22 cellular contexts compared by ENCODE assay signal in genomic region chr2:199424160-199424559, GRCh38. TPM values are rescaled to one million over a fixed set of nuclear protein-coding genes. Genes with fewer than 3 reads are reported as not detected.
DNase-seq lines count a peak whose midpoint lies in the region; ATAC-seq and TF ChIP-seq lines count a peak whose summit lies in the region.
"Had no signal": no experiment of that assay in that cellular context is flagged by ENCODE, and none has a peak within 500 bp of the region (broad histone marks: within the 10 kb centered on the region; RNA-seq: fewer than 3 reads in every experiment).

No MANE protein-coding gene starts in this region.

- no peak for ATAC-seq in GM21515 (IDR thresholded peaks at IDR 0.05; ENCODE audit: unreplicated experiment)
- ATAC-seq: CD8-positive, alpha-beta T cell; GM12878; HCT116; K562 had no signal

- H3K4me3 ChIP-seq in HUES6 (ENCODE audit: low read depth, low read length) = peak overlapping the region; percentile 24; the same call in 1 of the 2 replicates
- H3K4me3 ChIP-seq in endodermal cell (ENCODE audit: low read length) = no peak overlapping the region
- H3K4me3 ChIP-seq in neuronal stem cell (ENCODE audit: low read length in 2 of 2) = no peak overlapping the region
- H3K4me3 ChIP-seq: BLaER1 treated with 17β-estradiol and CSF1 and Interleukin-3, amounts not matched to agents 10 nM and 100 nM; GM12878; GM23248; K562 had no signal

- no peaks in the 10 kb centered on the region for H3K27me3 ChIP-seq in HUES6 (ENCODE audit: control insufficient read depth, insufficient read depth, low read length)
- peaks cover 2% of the 10 kb centered on the region for H3K27me3 ChIP-seq in endodermal cell (ENCODE audit: control insufficient read depth, insufficient read depth, low read length, poor library complexity, severe bottlenecking)
- H3K27me3 ChIP-seq in neuronal stem cell (ENCODE audit: control insufficient read depth in 3 of 3, insufficient read depth in 3 of 3, low read depth in 1 of 3, low read length in 3 of 3) = no peaks in the 10 kb centered on the region
- H3K27me3 ChIP-seq: BLaER1 treated with 17β-estradiol and CSF1 and Interleukin-3, amounts not matched to agents 10 nM and 100 nM had no signal

- WGBS in endodermal cell (ENCODE audit: insufficient coverage in 1 of 2, insufficient read length in 1 of 2), 2 experiments = 34 to 55% methylated on average over 1 to 4 of the region's 4 CpGs
- no CpG with 5 or more reads among the region's 4 CpGs for WGBS in neuronal stem cell (ENCODE audit: extremely low coverage in 2 of 2, insufficient read length in 2 of 2, insufficient replicate concordance in 1 of 2), 2 donors

- H4K8ac ChIP-seq in neuronal stem cell (ENCODE audit: low read depth, low read length) = no peak overlapping the region

- no peak overlapping the region for H3K27ac Mint-ChIP-seq in endodermal cell
- H3K27ac Mint-ChIP-seq: CD8-positive, alpha-beta T cell; HFFc6 had no signal

- H3K9me3 Mint-ChIP-seq in endodermal cell = no peaks in the 10 kb centered on the region
- H3K9me3 Mint-ChIP-seq: CD8-positive, alpha-beta T cell; HFFc6 had no signal

- TF ChIP-seq CTCF in endodermal cell (conservative IDR thresholded peaks at IDR 0.05) = no peak

- no peak overlapping the region for H2BK5ac ChIP-seq in neuronal stem cell (ENCODE audit: low read length)

- H3K36me3 ChIP-seq in HUES6 (ENCODE audit: control insufficient read depth, insufficient read depth, low read length) (peaks cover 4% of the 10 kb centered on the region; the same call in 1 of the 2 replicates), endodermal cell (ENCODE audit: control insufficient read depth, insufficient read depth, low read length) (no peaks in the 10 kb centered on the region), neuronal stem cell (replicated peaks in 1 of 2; ENCODE audit: control insufficient read depth in 2 of 2, insufficient read depth in 2 of 2, low read length in 2 of 2) (peaks cover 0 to 12% of the 10 kb centered on the region in 2 donors)
- H3K36me3 ChIP-seq: BLaER1 treated with 17β-estradiol and CSF1 and Interleukin-3, amounts not matched to agents 10 nM and 100 nM had no signal

- peaks cover 11% of the 10 kb centered on the region for H3K4me1 ChIP-seq in HUES6 (ENCODE audit: control insufficient read depth, insufficient read depth, low read length)
- H3K4me1 ChIP-seq in endodermal cell (ENCODE audit: control insufficient read depth, insufficient read depth, low read length) = no peaks in the 10 kb centered on the region
- peaks cover 2 to 4% of the 10 kb centered on the region in 2 donors for H3K4me1 ChIP-seq in neuronal stem cell (ENCODE audit: control insufficient read depth in 2 of 2, insufficient read depth in 1 of 2, low read depth in 1 of 2, low read length in 2 of 2)
- H3K4me1 ChIP-seq: BLaER1 treated with 17β-estradiol and CSF1 and Interleukin-3, amounts not matched to agents 10 nM and 100 nM had no signal

- no peak overlapping the region for H2BK120ac ChIP-seq in neuronal stem cell (ENCODE audit: low read depth, low read length)

- no peak overlapping the region for H3K18ac ChIP-seq in neuronal stem cell (ENCODE audit: low read length)

- H2BK12ac ChIP-seq in neuronal stem cell (ENCODE audit: low read length) = no peak overlapping the region

- H3K4me3 Mint-ChIP-seq in endodermal cell = no peak overlapping the region
- H3K4me3 Mint-ChIP-seq: CD8-positive, alpha-beta T cell; HFFc6 had no signal

- H3K4me1 Mint-ChIP-seq in endodermal cell = peaks cover 11% of the 10 kb centered on the region

- DNase-seq in DMS53 (lab: John Stamatoyannopoulos, UW) (peak; percentile 9), DMS53 treated with DMSO at 0.1 percent for 48 hours (lab: John Stamatoyannopoulos, UW; ENCODE audit: unreplicated experiment) (no peak), endodermal cell (peak; percentile 51), neuronal stem cell (ENCODE audit: low spot score) (no peak), COLO668 (lab: John Stamatoyannopoulos, UW; ENCODE audit: unreplicated experiment) (no peak), dermis blood vessel endothelial cell (no peak)
- DNase-seq: CD8-positive, alpha-beta T cell; COR-L47; DMS 273 treated with DMSO at 0.1 percent for 48 hours; DMS79; GF-D8; GM23248; HFFc6; IMR-90 had no signal

- no peak overlapping the region for H4K91ac ChIP-seq in neuronal stem cell (ENCODE audit: low read depth, low read length, poor library complexity)

- no peaks in the 10 kb centered on the region for H3K79me1 ChIP-seq in neuronal stem cell (ENCODE audit: low read depth, low read length)

- H2AFZ ChIP-seq in neuronal stem cell (ENCODE audit: low read length) = peak overlapping the region; percentile 6
- H2AFZ ChIP-seq: GM23248 had no signal

- H3K36me3 Mint-ChIP-seq in endodermal cell (ENCODE audit: low read depth) = no peaks in the 10 kb centered on the region
- H3K36me3 Mint-ChIP-seq: CD8-positive, alpha-beta T cell had no signal

- no peak overlapping the region for H2BK15ac ChIP-seq in neuronal stem cell (ENCODE audit: low read length)

- no peak overlapping the region for H3K27ac ChIP-seq in HUES6 (ENCODE audit: low read depth, low read length)
- H3K27ac ChIP-seq in endodermal cell (ENCODE audit: low read depth, low read length) = no peak overlapping the region
- H3K27ac ChIP-seq in neuronal stem cell (replicated peaks; ENCODE audit: low read length) = no peak overlapping the region
- H3K27ac ChIP-seq: 22Rv1; BLaER1 treated with 17β-estradiol and CSF1 and Interleukin-3, amounts not matched to agents 10 nM and 100 nM; GM23248; HL-60 had no signal

- H3K27me3 Mint-ChIP-seq in endodermal cell (ENCODE audit: insufficient read depth) = peaks cover 18% of the 10 kb centered on the region

- no peak overlapping the region for H3K4ac ChIP-seq in neuronal stem cell (ENCODE audit: low read length)

- no peak overlapping the region for H3K23ac ChIP-seq in neuronal stem cell (ENCODE audit: low read depth, low read length, poor library complexity)

- H3K9ac ChIP-seq in HUES6 (ENCODE audit: low read length) = no peak overlapping the region
- H3K9ac ChIP-seq in endodermal cell (ENCODE audit: extremely low read depth, low read length, poor library complexity, severe bottlenecking) = no peak overlapping the region
- H3K9ac ChIP-seq in neuronal stem cell (ENCODE audit: low read depth, low read length, poor library complexity) = no peak overlapping the region
- H3K9ac ChIP-seq: BLaER1 treated with 17β-estradiol and CSF1 and Interleukin-3, amounts not matched to agents 10 nM and 100 nM; GM23248 had no signal

- no peak overlapping the region for H2AK5ac ChIP-seq in neuronal stem cell (ENCODE audit: low read depth, low read length)

- H3K4me2 ChIP-seq in neuronal stem cell (ENCODE audit: insufficient read depth, low read length, poor library complexity, severe bottlenecking) = no peak overlapping the region
- H3K4me2 ChIP-seq: BLaER1 treated with 17β-estradiol and CSF1 and Interleukin-3, amounts not matched to agents 10 nM and 100 nM had no signal

- no peak overlapping the region for H3K14ac ChIP-seq in neuronal stem cell (ENCODE audit: low read length)

- H3K9me3 ChIP-seq in HUES6 (ENCODE audit: control insufficient read depth, insufficient read depth, low read depth, low read length) (no peaks in the 10 kb centered on the region), endodermal cell (ENCODE audit: control insufficient read depth, low read length) (no peaks in the 10 kb centered on the region), neuronal stem cell (replicated peaks in 1 of 2; ENCODE audit: control insufficient read depth in 2 of 2, insufficient read depth in 1 of 2, low read depth in 1 of 2, low read length in 2 of 2) (no peaks in the 10 kb centered on the region)
- H3K9me3 ChIP-seq: BLaER1 treated with 17β-estradiol and CSF1 and Interleukin-3, amounts not matched to agents 10 nM and 100 nM had no signal

RNA-seq across cellular contexts. Expression of gene SATB2, which starts 33.6 kb away (rescaled TPM):
- total RNA-seq in endodermal cell = 1 to 10 TPM; 2.4 to 3.0 TPM
- 5.4 TPM for polyA plus RNA-seq in endodermal cell (2013, experiment 1 of 2)
- 5.7 TPM for polyA plus RNA-seq in endodermal cell (2013, experiment 2 of 2)
- 3.7 TPM for polyA plus RNA-seq in neuronal stem cell (2013, experiment 1 of 2)
- 3.7 TPM for polyA plus RNA-seq in neuronal stem cell (2013, experiment 2 of 2)
- 0.33 and 0.85 TPM in 2 replicates for total RNA-seq in dermis blood vessel endothelial cell
- total RNA-seq: CD8-positive, alpha-beta T cell had no signal

Comparison
In these comparisons a context has a peak if more than half of its experiments do, and no peak if none do; other contexts are left out.
1. DNase-seq: peak in DMS53 (single experiment) and endodermal cell (single experiment); none in DMS53 treated with DMSO at 0.1 percent for 48 hours (single experiment), neuronal stem cell (single experiment), COLO668 (single experiment) and dermis blood vessel endothelial cell (single experiment).